11 cellular contexts compared by ENCODE assay signal in the genomic region with DNA sequence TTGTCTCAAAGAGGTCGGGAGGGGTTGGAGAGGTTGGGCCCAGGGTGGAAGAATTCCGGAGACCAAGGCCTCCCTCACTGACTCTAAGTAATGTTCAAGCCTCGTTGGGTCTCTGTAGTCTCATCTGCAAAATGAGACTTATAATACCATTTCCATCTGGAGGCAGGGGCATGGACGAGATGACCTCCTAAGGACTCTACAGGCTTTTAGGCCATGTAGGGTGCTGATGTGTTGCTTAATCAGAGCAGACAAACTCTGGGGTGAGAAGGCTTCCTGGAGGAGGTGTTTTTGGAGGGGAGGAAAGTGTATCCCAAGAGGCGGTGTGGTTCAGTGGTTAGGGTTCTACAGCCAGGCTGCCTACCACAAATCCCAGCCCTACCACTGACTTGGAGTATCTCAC. TPM values are rescaled to one million over a fixed set of nuclear protein-coding genes. Genes with fewer than 3 reads are reported as not detected.
"Had no signal": no experiment of that assay in that cellular context is flagged by ENCODE, and none has a peak within 500 bp of the region (broad histone marks: within the 10 kb centered on the region; RNA-seq: fewer than 3 reads in every experiment).

No MANE protein-coding gene starts in this region.

- H3K4me3 ChIP-seq: GM23248, HAP-1 had no signal

- H3K9ac ChIP-seq: GM23248 had no signal

- H2AFZ ChIP-seq: GM23248 had no signal

- H3K9me3 Mint-ChIP-seq: HFFc6 had no signal

- DNase-seq: GM23248, GOT3, HFFc6, IMR-90, KBM-7 had no signal

- ATAC-seq: HCT116 had no signal

- H3K27ac ChIP-seq: GM23248, HL-60 had no signal

- H3K36me3 ChIP-seq: HAP-1 had no signal

- H3K4me3 Mint-ChIP-seq: HFFc6 had no signal

- H3K9me3 ChIP-seq: HAP-1 had no signal

- H3K27ac Mint-ChIP-seq: HFFc6 had no signal

- H3K4me1 ChIP-seq: HAP-1 had no signal

RNA-seq across cellular contexts. Expression of gene SPPL2C, which starts 3.1 kb away (rescaled TPM):
- total RNA-seq: GM23248, H4, H7, HFFc6, HT1080, IMR-90 had no signal
- polyA plus RNA-seq: GM23248, IMR-90 had no signal

RNA-seq across cellular contexts. Expression of gene MAPT, which starts 46.6 kb away (rescaled TPM):
- total RNA-seq: GM23248 had no signal
